In genomic region chr15:91049378-91050127, GRCh38 we compare ENCODE assay signal across 8 cellular contexts. TPM values are rescaled to one million over a fixed set of nuclear protein-coding genes. Genes with fewer than 3 reads are reported as not detected.
DNase-seq lines count a peak whose midpoint lies in the region; ATAC-seq and TF ChIP-seq lines count a peak whose summit lies in the region.

No MANE protein-coding gene starts in this region.

- peaks cover 11% of the 10 kb centered on the region for H3K4me1 Mint-ChIP-seq in activated T-helper 17 cell treated with anti-CD3 and anti-CD28 coated beads, Interleukin-2, amount 50 U/mL, for 72 hours

- no peaks in the 10 kb centered on the region for H3K36me3 Mint-ChIP-seq in activated T-helper 17 cell treated with anti-CD3 and anti-CD28 coated beads, Interleukin-2, amount 50 U/mL, for 72 hours (ENCODE audit: low read depth)

- H3K27ac Mint-ChIP-seq in activated T-helper 17 cell treated with anti-CD3 and anti-CD28 coated beads, Interleukin-2, amount 50 U/mL, for 72 hours: no peak overlapping the region

- no peak overlapping the region for H3K4me3 Mint-ChIP-seq in activated T-helper 17 cell treated with anti-CD3 and anti-CD28 coated beads, Interleukin-2, amount 50 U/mL, for 72 hours

- no peak overlapping the region for H3K4me3 ChIP-seq in fibroblast of the aortic adventitia (ENCODE audit: low read depth, low read length)

- no peaks in the 10 kb centered on the region for H3K9me3 Mint-ChIP-seq in activated T-helper 17 cell treated with anti-CD3 and anti-CD28 coated beads, Interleukin-2, amount 50 U/mL, for 72 hours

- TF ChIP-seq CTCF in fibroblast of the aortic adventitia (IDR thresholded peaks at IDR 0.05; ENCODE audit: insufficient read depth, low read length): peak; percentile 82

- ATAC-seq in GM19452 (IDR thresholded peaks at IDR 0.05; ENCODE audit: unreplicated experiment) (peak; percentile 68), GM19328 (IDR thresholded peaks at IDR 0.05; ENCODE audit: unreplicated experiment) (no peak)
- ATAC-seq in activated T-helper 17 cell treated with anti-CD3 and anti-CD28 coated beads, Interleukin-2, amount 50 U/mL, for 72 hours (replicated peaks): peak; percentile 85

- H3K27me3 Mint-ChIP-seq in activated T-helper 17 cell treated with anti-CD3 and anti-CD28 coated beads, Interleukin-2, amount 50 U/mL, for 72 hours: peaks cover 23% of the 10 kb centered on the region

- DNase-seq in COR-L47 (lab: John Stamatoyannopoulos, UW) (peak; percentile 51), HS-5 (ENCODE audit: low read depth) (peak; percentile 9), NOMO-1 treated with dmso at 0.1 percent for 144 hours (lab: John Stamatoyannopoulos, UW; ENCODE audit: unreplicated experiment) (peak; percentile 40), fibroblast of the aortic adventitia (ENCODE audit: low read depth) (peak; percentile 78), occipital lobe (lab: John Stamatoyannopoulos, UW) (peak; percentile 66)

RNA-seq across cellular contexts. Expression of gene VPS33B, which starts 27.2 kb away (rescaled TPM):
- 10 to 100 TPM; 21.4 to 23.4 TPM for total RNA-seq in activated T-helper 17 cell treated with anti-CD3 and anti-CD28 coated beads, Interleukin-2, amount 50 U/mL, for 72 hours
- 5.3 and 31.2 TPM in 2 replicates for total RNA-seq in fibroblast of the aortic adventitia (ENCODE audit: low replicate concordance)
- 12.5 TPM for total RNA-seq in occipital lobe

RNA-seq across cellular contexts. Expression of gene SV2B, which starts 50.5 kb away (rescaled TPM):
- total RNA-seq in activated T-helper 17 cell treated with anti-CD3 and anti-CD28 coated beads, Interleukin-2, amount 50 U/mL, for 72 hours: under 1 TPM; 0.04 to 0.13 TPM
- total RNA-seq in fibroblast of the aortic adventitia (ENCODE audit: low replicate concordance) (0.08 TPM in 1 of 2 replicates, not detected in the other), occipital lobe (33.5 TPM)

RNA-seq across cellular contexts. Expression of gene PRC1, which starts 55.2 kb away (rescaled TPM):
- total RNA-seq in activated T-helper 17 cell treated with anti-CD3 and anti-CD28 coated beads, Interleukin-2, amount 50 U/mL, for 72 hours: 100 to 1,000 TPM; 133 to 158 TPM
- 10.7 and 109 TPM in 2 replicates for total RNA-seq in fibroblast of the aortic adventitia (ENCODE audit: low replicate concordance)
- total RNA-seq in occipital lobe: 15.8 TPM

Comparison
In these comparisons a context has a peak if more than half of its experiments do, and no peak if none do; other contexts are left out.
1. DNase-seq: peak in every context shown above with its lines; median percentile 78 in fibroblast of the aortic adventitia; 66 in occipital lobe; 51 in COR-L47; 40 in NOMO-1 treated with dmso at 0.1 percent for 144 hours; 9 in HS-5.
2. RNA of gene SV2B, which starts 50.5 kb away (total RNA-seq): 33.5 TPM in occipital lobe (single experiment); 0.04 to 0.13 TPM in activated T-helper 17 cell treated with anti-CD3 and anti-CD28 coated beads, Interleukin-2, amount 50 U/mL, for 72 hours and 0.08 TPM in fibroblast of the aortic adventitia; every median in the first group is over 10 times any median in the second.